ENCODE assay signal across 2 cellular contexts in genomic region chr21:14881863-14882262, GRCh38.
TF ChIP-seq lines count a peak whose summit lies in the region.

No MANE protein-coding gene starts in this region.

TF ChIP-seq in IMR-90, 13 proteins besides CTCF, POLR2A, EP300 and RAD21:
- no peak for TF ChIP-seq FOS (IDR thresholded peaks at IDR 0.05; ENCODE audit: low read depth, low read length)
- no peak for TF ChIP-seq MAFK (IDR thresholded peaks at IDR 0.05; ENCODE audit: low read depth, low read length)
- TF ChIP-seq USF2 (IDR thresholded peaks at IDR 0.05; ENCODE audit: low read depth, low read length): no peak
- no peak for TF ChIP-seq CHD1 (IDR thresholded peaks at IDR 0.05; ENCODE audit: low read depth, low read length)
- no peak for TF ChIP-seq SMC3 (IDR thresholded peaks at IDR 0.05; ENCODE audit: low read depth, low read length)
- TF ChIP-seq CEBPB (IDR thresholded peaks at IDR 0.05; ENCODE audit: low read depth, low read length): no peak
- no peak for TF ChIP-seq BHLHE40 (IDR thresholded peaks at IDR 0.05; ENCODE audit: low read depth, low read length)
- no peak for TF ChIP-seq NFE2L2 (IDR thresholded peaks at IDR 0.05; ENCODE audit: low read depth, low read length)
- no peak for TF ChIP-seq MAZ (IDR thresholded peaks at IDR 0.05; ENCODE audit: borderline replicate concordance, low read depth, low read length)
- TF ChIP-seq RCOR1 (IDR thresholded peaks at IDR 0.05; ENCODE audit: insufficient replicate concordance, low read length): no peak
- TF ChIP-seq RFX5 (IDR thresholded peaks at IDR 0.05; ENCODE audit: low read depth, low read length): no peak
- TF ChIP-seq ELK1 (IDR thresholded peaks at IDR 0.05; ENCODE audit: borderline replicate concordance, low read depth, low read length): no peak
- no peak for TF ChIP-seq MXI1 (IDR thresholded peaks at IDR 0.05; ENCODE audit: borderline replicate concordance, low read depth, low read length)

TF ChIP-seq in WTC11, 78 proteins besides CTCF, POLR2A, EP300 and RAD21:
- no peak for TF ChIP-seq FOXP4 (CRISPR knock-in tag; IDR thresholded peaks at IDR 0.05)
TF ChIP-seq in WTC11: peak in this region for 0.
